14 cellular contexts compared by ENCODE assay signal in the genomic region with DNA sequence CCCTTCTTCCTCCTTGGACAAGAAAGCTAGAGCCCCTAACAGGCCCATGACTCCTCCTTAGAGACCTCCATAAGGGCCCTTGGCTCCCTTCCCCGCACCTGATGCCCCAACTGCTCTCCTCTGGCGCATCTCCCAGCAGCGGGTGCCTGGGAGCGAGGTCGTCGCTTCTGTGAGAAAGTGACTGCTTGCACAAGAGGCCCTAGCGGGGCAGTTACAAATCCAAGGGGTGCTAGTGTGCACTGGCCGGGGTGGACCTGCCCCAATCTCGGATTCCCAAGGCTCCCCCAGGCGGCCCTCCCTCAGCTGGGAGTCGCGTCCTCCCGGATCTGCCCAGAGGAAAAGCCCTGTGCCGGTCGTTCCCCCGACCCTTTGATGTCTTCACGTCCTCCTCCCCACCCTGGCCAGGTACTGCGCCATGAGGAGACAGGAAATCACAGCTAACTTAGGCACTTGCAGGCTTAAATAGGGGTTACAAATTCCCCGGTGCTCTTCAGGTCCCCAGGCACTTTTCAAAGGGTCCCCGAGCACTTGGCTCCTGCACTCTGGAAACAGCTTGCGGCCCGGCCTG. TPM values are rescaled to one million over a fixed set of nuclear protein-coding genes. Genes with fewer than 3 reads are reported as not detected.
"Had no signal": no experiment of that assay in that cellular context is flagged by ENCODE, and none has a peak within 500 bp of the region (broad histone marks: within the 10 kb centered on the region; RNA-seq: fewer than 3 reads in every experiment).

No MANE protein-coding gene starts in this region.

- DNase-seq: activated CD4-positive, CD25-positive, alpha-beta regulatory T cell; activated effector memory CD4-positive, alpha-beta T cell treated with anti-CD3 and anti-CD28 coated beads, Interleukin-2, amount 50 U/mL, for 16 hours; activated T-cell treated with anti-CD3 and anti-CD28 coated beads, Interleukin-2, amount 50 U/mL, for 1 hour; amniotic stem cell; kidney; left ventricle myocardium superior; mesenchymal stem cell; stimulated activated CD4-positive, alpha-beta T cell treated with anti-CD3 and anti-CD28 coated beads, Interleukin-12 subunit alpha, Interleukin-12 subunit beta, amount 100 ng/mL, for 4 hours; stimulated activated naive CD4-positive, alpha-beta T cell; T-helper 2 cell had no signal

RNA-seq across cellular contexts. Expression of a gene that starts 2.8 kb away (rescaled TPM):
- total RNA-seq: activated naive CD4-positive, alpha-beta T cell treated with anti-CD3 and anti-CD28 coated beads, Interleukin-2, amount 50 U/mL, for 72 hours; fibroblast of villous mesenchyme; kidney; left ventricle myocardium superior; osteocyte; pulmonary artery endothelial cell had no signal

RNA-seq across cellular contexts. Expression of a gene that starts 59.6 kb away (rescaled TPM):
- total RNA-seq: activated naive CD4-positive, alpha-beta T cell treated with anti-CD3 and anti-CD28 coated beads, Interleukin-2, amount 50 U/mL, for 72 hours; fibroblast of villous mesenchyme; kidney; left ventricle myocardium superior; osteocyte; pulmonary artery endothelial cell had no signal
